1 cellular context compared by ENCODE assay signal in the genomic region with DNA sequence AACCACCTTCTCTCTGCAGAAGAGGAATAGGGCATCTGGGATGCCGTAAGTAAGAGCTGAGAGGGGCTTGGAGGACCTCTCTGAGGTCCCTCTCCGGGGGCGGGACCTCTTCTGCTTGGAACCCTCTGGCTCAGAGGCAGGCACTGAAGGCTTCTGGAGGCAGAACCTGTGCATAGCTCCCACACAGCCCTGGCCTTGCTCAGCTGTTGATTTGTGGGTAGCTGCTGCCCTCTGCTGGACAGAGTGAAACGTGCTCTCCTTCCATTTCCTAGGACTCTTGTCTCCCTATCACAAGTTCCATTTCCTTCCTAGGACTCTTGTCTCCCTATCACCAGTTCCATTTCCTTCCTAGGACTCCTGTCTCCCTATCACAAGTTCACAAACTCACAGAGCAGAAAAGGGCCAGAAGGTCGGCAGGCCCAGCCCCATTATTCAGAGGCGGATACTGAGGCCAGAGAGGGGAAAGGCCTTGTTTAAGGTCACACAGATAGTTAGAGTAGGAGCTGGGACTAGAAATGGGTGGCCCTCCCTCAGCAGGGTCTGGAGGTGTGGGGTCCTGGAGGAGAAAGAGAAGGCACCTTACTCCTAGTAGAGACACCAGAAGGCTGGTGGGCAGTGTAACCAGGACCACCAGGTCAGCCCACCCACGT.
A peak's percentile ranks its signal among the peaks of the same experiment; 100 is the strongest.
TF ChIP-seq lines count a peak whose summit lies in the region.

No MANE protein-coding gene starts in this region.

TF ChIP-seq in HepG2, 621 proteins besides CTCF, POLR2A, EP300 and RAD21 (continued from another document and continues in another):
- TF ChIP-seq, protein P1, sequence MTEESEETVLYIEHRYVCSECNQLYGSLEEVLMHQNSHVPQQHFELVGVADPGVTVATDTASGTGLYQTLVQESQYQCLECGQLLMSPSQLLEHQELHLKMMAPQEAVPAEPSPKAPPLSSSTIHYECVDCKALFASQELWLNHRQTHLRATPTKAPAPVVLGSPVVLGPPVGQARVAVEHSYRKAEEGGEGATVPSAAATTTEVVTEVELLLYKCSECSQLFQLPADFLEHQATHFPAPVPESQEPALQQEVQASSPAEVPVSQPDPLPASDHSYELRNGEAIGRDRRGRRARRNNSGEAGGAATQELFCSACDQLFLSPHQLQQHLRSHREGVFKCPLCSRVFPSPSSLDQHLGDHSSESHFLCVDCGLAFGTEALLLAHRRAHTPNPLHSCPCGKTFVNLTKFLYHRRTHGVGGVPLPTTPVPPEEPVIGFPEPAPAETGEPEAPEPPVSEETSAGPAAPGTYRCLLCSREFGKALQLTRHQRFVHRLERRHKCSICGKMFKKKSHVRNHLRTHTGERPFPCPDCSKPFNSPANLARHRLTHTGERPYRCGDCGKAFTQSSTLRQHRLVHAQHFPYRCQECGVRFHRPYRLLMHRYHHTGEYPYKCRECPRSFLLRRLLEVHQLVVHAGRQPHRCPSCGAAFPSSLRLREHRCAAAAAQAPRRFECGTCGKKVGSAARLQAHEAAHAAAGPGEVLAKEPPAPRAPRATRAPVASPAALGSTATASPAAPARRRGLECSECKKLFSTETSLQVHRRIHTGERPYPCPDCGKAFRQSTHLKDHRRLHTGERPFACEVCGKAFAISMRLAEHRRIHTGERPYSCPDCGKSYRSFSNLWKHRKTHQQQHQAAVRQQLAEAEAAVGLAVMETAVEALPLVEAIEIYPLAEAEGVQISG (CRISPR knock-in tag; IDR thresholded peaks at IDR 0.05) = no peak
- no peak for TF ChIP-seq ZNF550 (CRISPR knock-in tag; IDR thresholded peaks at IDR 0.05; ENCODE audit: borderline replicate concordance)
- TF ChIP-seq HNRNPL (IDR thresholded peaks at IDR 0.05; ENCODE audit: low read depth, low read length) = no peak
- no peak for TF ChIP-seq SP4 (CRISPR knock-in tag; IDR thresholded peaks at IDR 0.05)
- TF ChIP-seq, protein P2, sequence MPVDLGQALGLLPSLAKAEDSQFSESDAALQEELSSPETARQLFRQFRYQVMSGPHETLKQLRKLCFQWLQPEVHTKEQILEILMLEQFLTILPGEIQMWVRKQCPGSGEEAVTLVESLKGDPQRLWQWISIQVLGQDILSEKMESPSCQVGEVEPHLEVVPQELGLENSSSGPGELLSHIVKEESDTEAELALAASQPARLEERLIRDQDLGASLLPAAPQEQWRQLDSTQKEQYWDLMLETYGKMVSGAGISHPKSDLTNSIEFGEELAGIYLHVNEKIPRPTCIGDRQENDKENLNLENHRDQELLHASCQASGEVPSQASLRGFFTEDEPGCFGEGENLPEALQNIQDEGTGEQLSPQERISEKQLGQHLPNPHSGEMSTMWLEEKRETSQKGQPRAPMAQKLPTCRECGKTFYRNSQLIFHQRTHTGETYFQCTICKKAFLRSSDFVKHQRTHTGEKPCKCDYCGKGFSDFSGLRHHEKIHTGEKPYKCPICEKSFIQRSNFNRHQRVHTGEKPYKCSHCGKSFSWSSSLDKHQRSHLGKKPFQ (CRISPR knock-in tag; IDR thresholded peaks at IDR 0.05; ENCODE audit: insufficient replicate concordance) = no peak
- TF ChIP-seq, protein P3, sequence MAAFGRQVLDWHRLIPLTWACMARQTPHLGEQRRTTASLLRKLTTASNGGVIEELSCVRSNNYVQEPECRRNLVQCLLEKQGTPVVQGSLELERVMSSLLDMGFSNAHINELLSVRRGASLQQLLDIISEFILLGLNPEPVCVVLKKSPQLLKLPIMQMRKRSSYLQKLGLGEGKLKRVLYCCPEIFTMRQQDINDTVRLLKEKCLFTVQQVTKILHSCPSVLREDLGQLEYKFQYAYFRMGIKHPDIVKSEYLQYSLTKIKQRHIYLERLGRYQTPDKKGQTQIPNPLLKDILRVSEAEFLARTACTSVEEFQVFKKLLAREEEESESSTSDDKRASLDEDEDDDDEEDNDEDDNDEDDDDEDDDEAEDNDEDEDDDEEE (CRISPR knock-in tag; IDR thresholded peaks at IDR 0.05) = no peak
- no peak for TF ChIP-seq KMT2B (CRISPR knock-in tag; IDR thresholded peaks at IDR 0.05)
- TF ChIP-seq ZNF75D (CRISPR knock-in tag; IDR thresholded peaks at IDR 0.05; ENCODE audit: borderline replicate concordance) = no peak
- no peak for TF ChIP-seq TSC22D2 (CRISPR knock-in tag; IDR thresholded peaks at IDR 0.05; ENCODE audit: borderline replicate concordance)
- TF ChIP-seq ZFX (CRISPR knock-in tag; IDR thresholded peaks at IDR 0.05; ENCODE audit: low read depth) = no peak
- TF ChIP-seq PAF1 (CRISPR knock-in tag; IDR thresholded peaks at IDR 0.05) = no peak
- no peak for TF ChIP-seq GTF3A (CRISPR knock-in tag; conservative IDR thresholded peaks at IDR 0.05)
- TF ChIP-seq, protein P4, sequence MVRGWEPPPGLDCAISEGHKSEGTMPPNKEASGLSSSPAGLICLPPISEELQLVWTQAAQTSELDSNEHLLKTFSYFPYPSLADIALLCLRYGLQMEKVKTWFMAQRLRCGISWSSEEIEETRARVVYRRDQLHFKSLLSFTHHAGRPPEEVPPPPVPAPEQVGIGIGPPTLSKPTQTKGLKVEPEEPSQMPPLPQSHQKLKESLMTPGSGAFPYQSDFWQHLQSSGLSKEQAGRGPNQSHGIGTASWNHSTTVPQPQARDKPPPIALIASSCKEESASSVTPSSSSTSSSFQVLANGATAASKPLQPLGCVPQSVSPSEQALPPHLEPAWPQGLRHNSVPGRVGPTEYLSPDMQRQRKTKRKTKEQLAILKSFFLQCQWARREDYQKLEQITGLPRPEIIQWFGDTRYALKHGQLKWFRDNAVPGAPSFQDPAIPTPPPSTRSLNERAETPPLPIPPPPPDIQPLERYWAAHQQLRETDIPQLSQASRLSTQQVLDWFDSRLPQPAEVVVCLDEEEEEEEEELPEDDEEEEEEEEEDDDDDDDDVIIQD (CRISPR knock-in tag; IDR thresholded peaks at IDR 0.05; ENCODE audit: low read depth) = no peak
- no peak for TF ChIP-seq HHEX (CRISPR knock-in tag; IDR thresholded peaks at IDR 0.05)
- TF ChIP-seq ZNF569 (CRISPR knock-in tag; IDR thresholded peaks at IDR 0.05; ENCODE audit: borderline replicate concordance) = no peak
- TF ChIP-seq MYNN (CRISPR knock-in tag; IDR thresholded peaks at IDR 0.05; ENCODE audit: low read depth) = no peak
- no peak for TF ChIP-seq NFATC3 (CRISPR knock-in tag; IDR thresholded peaks at IDR 0.05)
- TF ChIP-seq PHF8 (CRISPR knock-in tag; IDR thresholded peaks at IDR 0.05) = no peak; the same call in 1 of the 2 replicates
- no peak for TF ChIP-seq PHF5A (CRISPR knock-in tag; IDR thresholded peaks at IDR 0.05; ENCODE audit: low read depth, unreplicated experiment)
- TF ChIP-seq ZNF557 (CRISPR knock-in tag; IDR thresholded peaks at IDR 0.05) = no peak
- TF ChIP-seq, protein P5, sequence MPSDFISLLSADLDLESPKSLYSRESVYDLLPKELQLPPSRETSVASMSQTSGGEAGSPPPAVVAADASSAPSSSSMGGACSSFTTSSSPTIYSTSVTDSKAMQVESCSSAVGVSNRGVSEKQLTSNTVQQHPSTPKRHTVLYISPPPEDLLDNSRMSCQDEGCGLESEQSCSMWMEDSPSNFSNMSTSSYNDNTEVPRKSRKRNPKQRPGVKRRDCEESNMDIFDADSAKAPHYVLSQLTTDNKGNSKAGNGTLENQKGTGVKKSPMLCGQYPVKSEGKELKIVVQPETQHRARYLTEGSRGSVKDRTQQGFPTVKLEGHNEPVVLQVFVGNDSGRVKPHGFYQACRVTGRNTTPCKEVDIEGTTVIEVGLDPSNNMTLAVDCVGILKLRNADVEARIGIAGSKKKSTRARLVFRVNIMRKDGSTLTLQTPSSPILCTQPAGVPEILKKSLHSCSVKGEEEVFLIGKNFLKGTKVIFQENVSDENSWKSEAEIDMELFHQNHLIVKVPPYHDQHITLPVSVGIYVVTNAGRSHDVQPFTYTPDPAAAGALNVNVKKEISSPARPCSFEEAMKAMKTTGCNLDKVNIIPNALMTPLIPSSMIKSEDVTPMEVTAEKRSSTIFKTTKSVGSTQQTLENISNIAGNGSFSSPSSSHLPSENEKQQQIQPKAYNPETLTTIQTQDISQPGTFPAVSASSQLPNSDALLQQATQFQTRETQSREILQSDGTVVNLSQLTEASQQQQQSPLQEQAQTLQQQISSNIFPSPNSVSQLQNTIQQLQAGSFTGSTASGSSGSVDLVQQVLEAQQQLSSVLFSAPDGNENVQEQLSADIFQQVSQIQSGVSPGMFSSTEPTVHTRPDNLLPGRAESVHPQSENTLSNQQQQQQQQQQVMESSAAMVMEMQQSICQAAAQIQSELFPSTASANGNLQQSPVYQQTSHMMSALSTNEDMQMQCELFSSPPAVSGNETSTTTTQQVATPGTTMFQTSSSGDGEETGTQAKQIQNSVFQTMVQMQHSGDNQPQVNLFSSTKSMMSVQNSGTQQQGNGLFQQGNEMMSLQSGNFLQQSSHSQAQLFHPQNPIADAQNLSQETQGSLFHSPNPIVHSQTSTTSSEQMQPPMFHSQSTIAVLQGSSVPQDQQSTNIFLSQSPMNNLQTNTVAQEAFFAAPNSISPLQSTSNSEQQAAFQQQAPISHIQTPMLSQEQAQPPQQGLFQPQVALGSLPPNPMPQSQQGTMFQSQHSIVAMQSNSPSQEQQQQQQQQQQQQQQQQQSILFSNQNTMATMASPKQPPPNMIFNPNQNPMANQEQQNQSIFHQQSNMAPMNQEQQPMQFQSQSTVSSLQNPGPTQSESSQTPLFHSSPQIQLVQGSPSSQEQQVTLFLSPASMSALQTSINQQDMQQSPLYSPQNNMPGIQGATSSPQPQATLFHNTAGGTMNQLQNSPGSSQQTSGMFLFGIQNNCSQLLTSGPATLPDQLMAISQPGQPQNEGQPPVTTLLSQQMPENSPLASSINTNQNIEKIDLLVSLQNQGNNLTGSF (CRISPR knock-in tag; IDR thresholded peaks at IDR 0.05) = no peak
- TF ChIP-seq RFX1 (IDR thresholded peaks at IDR 0.05) = no peak
- TF ChIP-seq ZNF224 (CRISPR knock-in tag; IDR thresholded peaks at IDR 0.05) = no peak
- no peak for TF ChIP-seq ZNF768 (CRISPR knock-in tag; IDR thresholded peaks at IDR 0.05)
- TF ChIP-seq ZNF772 (CRISPR knock-in tag; IDR thresholded peaks at IDR 0.05) = no peak
- TF ChIP-seq, protein P6, sequence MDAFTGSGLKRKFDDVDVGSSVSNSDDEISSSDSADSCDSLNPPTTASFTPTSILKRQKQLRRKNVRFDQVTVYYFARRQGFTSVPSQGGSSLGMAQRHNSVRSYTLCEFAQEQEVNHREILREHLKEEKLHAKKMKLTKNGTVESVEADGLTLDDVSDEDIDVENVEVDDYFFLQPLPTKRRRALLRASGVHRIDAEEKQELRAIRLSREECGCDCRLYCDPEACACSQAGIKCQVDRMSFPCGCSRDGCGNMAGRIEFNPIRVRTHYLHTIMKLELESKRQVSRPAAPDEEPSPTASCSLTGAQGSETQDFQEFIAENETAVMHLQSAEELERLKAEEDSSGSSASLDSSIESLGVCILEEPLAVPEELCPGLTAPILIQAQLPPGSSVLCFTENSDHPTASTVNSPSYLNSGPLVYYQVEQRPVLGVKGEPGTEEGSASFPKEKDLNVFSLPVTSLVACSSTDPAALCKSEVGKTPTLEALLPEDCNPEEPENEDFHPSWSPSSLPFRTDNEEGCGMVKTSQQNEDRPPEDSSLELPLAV (CRISPR knock-in tag; conservative IDR thresholded peaks at IDR 0.05; ENCODE audit: low read depth) = no peak
- TF ChIP-seq ZBTB21 (CRISPR knock-in tag; IDR thresholded peaks at IDR 0.05) = no peak
- TF ChIP-seq SMC3 (IDR thresholded peaks at IDR 0.05; ENCODE audit: low read length) = peak; percentile 93
- TF ChIP-seq, protein P7, sequence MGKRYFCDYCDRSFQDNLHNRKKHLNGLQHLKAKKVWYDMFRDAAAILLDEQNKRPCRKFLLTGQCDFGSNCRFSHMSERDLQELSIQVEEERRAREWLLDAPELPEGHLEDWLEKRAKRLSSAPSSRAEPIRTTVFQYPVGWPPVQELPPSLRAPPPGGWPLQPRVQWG (CRISPR knock-in tag; IDR thresholded peaks at IDR 0.05; ENCODE audit: borderline replicate concordance, low read depth) = no peak
- no peak for TF ChIP-seq BHLHE40 (IDR thresholded peaks at IDR 0.05; ENCODE audit: low read length)
- no peak for TF ChIP-seq ZNF614 (CRISPR knock-in tag; IDR thresholded peaks at IDR 0.05; ENCODE audit: borderline replicate concordance)
- TF ChIP-seq ZNF432 (CRISPR knock-in tag; IDR thresholded peaks at IDR 0.05; ENCODE audit: borderline replicate concordance) = no peak
